In genomic region chr10:74178042-74178791, GRCh38 we compare ENCODE assay signal across 1 cellular context.
TF ChIP-seq lines count a peak whose summit lies in the region.

No MANE protein-coding gene starts in this region.

TF ChIP-seq in GM23338, 12 proteins besides CTCF, POLR2A, EP300 and RAD21 (continued from another document):
- no peak for TF ChIP-seq ZNF462 (CRISPR knock-in tag; IDR thresholded peaks at IDR 0.05)
- TF ChIP-seq NANOG (IDR thresholded peaks at IDR 0.05; ENCODE audit: borderline replicate concordance): no peak
- no peak for TF ChIP-seq CREB1 (CRISPR knock-in tag; IDR thresholded peaks at IDR 0.05; ENCODE audit: low read depth)
- TF ChIP-seq ZNF114 (CRISPR knock-in tag; IDR thresholded peaks at IDR 0.05): no peak
- TF ChIP-seq ETS1 (IDR thresholded peaks at IDR 0.05): no peak
- no peak for TF ChIP-seq EZH2phosphoT487 (IDR thresholded peaks at IDR 0.05; ENCODE audit: unreplicated experiment)
- no peak for TF ChIP-seq POLR2AphosphoS5 (IDR thresholded peaks at IDR 0.05; ENCODE audit: low read depth)
- TF ChIP-seq REST (IDR thresholded peaks at IDR 0.05; ENCODE audit: unreplicated experiment): no peak
- TF ChIP-seq ZNF331 (CRISPR knock-in tag; IDR thresholded peaks at IDR 0.05; ENCODE audit: low read depth): no peak
- TF ChIP-seq STAT1 (IDR thresholded peaks at IDR 0.05; ENCODE audit: unreplicated experiment): no peak
